In the genomic region with DNA sequence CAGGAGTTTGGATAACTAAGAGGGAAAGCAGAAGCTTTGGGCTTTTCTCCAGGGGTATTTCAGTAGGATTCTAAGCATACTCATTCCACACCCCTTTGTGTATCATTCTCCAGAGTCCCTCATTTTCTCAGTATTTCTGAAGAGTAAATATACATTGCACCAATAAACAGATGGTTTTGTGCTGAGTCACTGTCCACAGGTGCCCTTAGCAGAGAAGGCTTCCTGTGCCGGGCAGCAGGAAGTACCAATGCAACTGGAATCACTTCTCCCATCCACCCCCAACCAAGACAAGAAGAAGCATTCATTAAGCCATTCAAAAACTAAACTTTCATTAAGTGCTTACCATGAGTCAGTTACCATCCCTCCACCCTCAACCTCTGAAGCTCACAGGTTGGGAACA, we compare ENCODE assay signal across 8 cellular contexts. TPM values are rescaled to one million over a fixed set of nuclear protein-coding genes. Genes with fewer than 3 reads are reported as not detected.
DNase-seq lines count a peak whose midpoint lies in the region; ATAC-seq and TF ChIP-seq lines count a peak whose summit lies in the region.

No MANE protein-coding gene starts in this region.

- H3K27me3 ChIP-seq in HUES48 (ENCODE audit: control insufficient read depth, insufficient read depth, low read length) (no peaks in the 10 kb centered on the region), SJCRH30 (no peaks in the 10 kb centered on the region), testis (no peaks in the 10 kb centered on the region)

- TF ChIP-seq POLR2A in testis (IDR thresholded peaks at IDR 0.05): no peak

- H3K4me3 ChIP-seq in HUES48 (ENCODE audit: low read depth, low read length) (no peak overlapping the region), SJCRH30 (no peak overlapping the region), testis (no peak overlapping the region)

- WGBS in testis, 2 donors: 45 to 72% methylated on average over 1 of the region's 1 CpG

- H3K9ac ChIP-seq in HUES48 (ENCODE audit: low read depth, low read length): no peak overlapping the region

- intact Hi-C loops in left colon (cut with DNase I, micrococcal nuclease): no loop called here
- intact Hi-C loops in testis (cut with DNase I; ENCODE audit: low total_unique reads): no loop called here

- H3K36me3 ChIP-seq in HUES48 (ENCODE audit: control insufficient read depth, insufficient read depth, low read length) (no peaks in the 10 kb centered on the region), SJCRH30 (no peaks in the 10 kb centered on the region), testis (ENCODE audit: low read depth, missing control alignments) (no peaks in the 10 kb centered on the region)

- peak; percentile 42 for DNase-seq in COLO668 (lab: John Stamatoyannopoulos, UW; ENCODE audit: unreplicated experiment)
- peak; percentile 17 to 35 for DNase-seq in SJCRH30
- peak; percentile 33 to 76 for DNase-seq in left colon
- DNase-seq in NCI-H128 (lab: John Stamatoyannopoulos, UW; ENCODE audit: unreplicated experiment): no peak
- DNase-seq in central memory CD4-positive, alpha-beta T cell: no peak
- no peak for DNase-seq in testis
- no peak for DNase-seq in NCI-H2171 treated with DMSO at 0.1 percent for 48 hours (lab: John Stamatoyannopoulos, UW)

- no peaks in the 10 kb centered on the region for H3K9me3 ChIP-seq in HUES48 (ENCODE audit: control insufficient read depth, insufficient read depth, low read length)
- no peaks in the 10 kb centered on the region for H3K9me3 ChIP-seq in SJCRH30 (replicated peaks)
- H3K9me3 ChIP-seq in testis: no peaks in the 10 kb centered on the region

- ATAC-seq in left colon: peak; percentile 84

- H3K4me1 ChIP-seq in HUES48 (ENCODE audit: control insufficient read depth, insufficient read depth, low read length) (peaks cover 29% of the 10 kb centered on the region), SJCRH30 (peaks cover 13% of the 10 kb centered on the region), testis (peaks cover 18% of the 10 kb centered on the region)

- peak overlapping the region; percentile 73 for H3K27ac ChIP-seq in HUES48 (ENCODE audit: low read depth, low read length)
- H3K27ac ChIP-seq in SJCRH30: no peak overlapping the region
- no peak overlapping the region for H3K27ac ChIP-seq in testis

- TF ChIP-seq CTCF in testis (IDR thresholded peaks at IDR 0.05): no peak

RNA-seq across cellular contexts. Expression of a gene that starts 3.6 kb away (rescaled TPM):
- total RNA-seq in SJCRH30 (2014; rRNA removed; shearing (Covaris generic)): 6.5 and 6.8 TPM in 2 replicates
- total RNA-seq in left colon (10 to 100 TPM; 19.0 to 27.7 TPM), testis (10 to 100 TPM; 41.4 to 47.0 TPM)
- 23.6 TPM for polyA plus RNA-seq in testis (ENCODE audit: insufficient read depth, low read depth, low replicate concordance)

RNA-seq across cellular contexts. Expression of a gene that starts 54.5 kb away (rescaled TPM):
- 21.1 TPM in 2 replicates for total RNA-seq in SJCRH30 (2014; rRNA removed; shearing (Covaris generic))
- total RNA-seq in left colon: under 1 TPM; 0.56 to 0.73 TPM
- total RNA-seq in testis: 1 to 10 TPM; 6.4 to 8.2 TPM
- 3.7 TPM for polyA plus RNA-seq in testis (ENCODE audit: insufficient read depth, low read depth, low replicate concordance)

Comparison
In these comparisons a context has a peak if more than half of its experiments do, and no peak if none do; other contexts are left out.
1. DNase-seq: peak in COLO668 (single experiment), SJCRH30 (2 of 2) and left colon (2 of 2); none in NCI-H128 (single experiment), central memory CD4-positive, alpha-beta T cell (single experiment), testis (single experiment) and NCI-H2171 treated with DMSO at 0.1 percent for 48 hours (single experiment).
2. RNA of a gene that starts 54.5 kb away (total RNA-seq): 21.1 TPM in SJCRH30 and 6.4 to 8.2 TPM in testis; 0.56 to 0.73 TPM in left colon; every median in the first group is over 4 times any median in the second.